Comparison of ENCODE assay signal across 13 cellular contexts in the genomic region with DNA sequence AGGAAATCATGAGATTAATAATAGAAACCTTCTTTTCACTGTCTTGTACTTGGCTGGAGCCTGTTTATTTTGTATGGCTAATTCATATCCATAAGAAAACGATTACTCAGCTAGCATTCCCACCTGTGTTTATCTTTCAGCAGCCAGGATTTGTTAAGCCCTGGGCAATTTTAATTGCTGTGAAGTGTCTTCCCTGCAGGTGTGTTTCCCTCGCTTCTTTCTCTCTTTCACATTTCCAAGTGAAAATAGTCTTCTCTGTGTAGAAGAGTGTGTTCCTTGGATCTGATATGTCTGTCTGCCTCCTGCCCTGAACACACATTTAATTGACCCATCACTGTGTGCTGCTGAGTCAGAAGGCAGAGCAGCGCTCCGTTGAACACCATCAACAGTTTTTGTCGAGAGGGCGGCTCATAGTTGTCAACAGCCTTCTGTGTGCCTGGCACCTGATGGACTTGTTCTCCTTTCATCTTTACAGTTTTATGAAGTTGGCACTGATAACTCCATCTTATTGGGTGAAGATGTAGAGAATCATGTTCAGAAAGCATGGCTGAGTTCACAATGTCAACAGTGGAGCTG.
DNase-seq lines count a peak whose midpoint lies in the region; ATAC-seq and TF ChIP-seq lines count a peak whose summit lies in the region.
"Had no signal": no experiment of that assay in that cellular context is flagged by ENCODE, and none has a peak within 500 bp of the region (broad histone marks: within the 10 kb centered on the region; RNA-seq: fewer than 3 reads in every experiment).

No MANE protein-coding gene starts in this region.

- POLR2A ChIA-PET in WTC11 (lab: Charles Lee) = no interaction called here

- intact Hi-C loops in heart left ventricle (cut with DNase I) (loop anchor here in 1 of 10 donors (5.0 kb wide), 1 partner anchor 85 kb away; a partner anchor contains a TSS), Right ventricle myocardium inferior (cut with DNase I) (no loop called here), uterus (cut with DNase I; ENCODE audit: low total_unique reads) (no loop called here)

- no peak for DNase-seq in heart left ventricle
- no peak for DNase-seq in Right ventricle myocardium inferior (ENCODE audit: missing footprints)
- DNase-seq in WTC11 (ENCODE audit: low spot score) = no peak
- no peak for DNase-seq in uterus
- DNase-seq in globus pallidus (ENCODE audit: low spot score) = no peak
- no peak for DNase-seq in activated CD8-positive, alpha-beta memory T cell treated with anti-CD3 and anti-CD28 coated beads for 24 hours
- DNase-seq: activated CD4-positive, alpha-beta memory T cell treated with anti-CD3 and anti-CD28 coated beads for 36 hours; activated naive CD4-positive, alpha-beta T cell treated with Interleukin-2 at 50 U/mL for 16 hours; stimulated activated CD4-positive, alpha-beta T cell treated with anti-CD3 and anti-CD28 coated beads, Interleukin-4, amount 100 ng/mL, for 24 hours; stimulated activated naive CD8-positive, alpha-beta T cell treated with anti-CD3 and anti-CD28 coated beads, Interleukin-15, amount 100 ng/mL, for 72 hours; SW 1271 had no signal

- CTCF ChIA-PET in WTC11 (lab: Charles Lee) = interaction anchor here (1.2 to 2.9 kb wide), 3 partner anchors 9 to 99 kb away, joined by 5 to 17 read pairs (median 10); a partner anchor contains a TSS

- peaks cover 4% of the 10 kb centered on the region; the same call in 1 of the 2 replicates for H3K36me3 Mint-ChIP-seq in WTC11
- H3K36me3 Mint-ChIP-seq: activated CD4-positive, alpha-beta memory T cell treated with anti-CD3 and anti-CD28 coated beads for 36 hours had no signal

- no peaks in the 10 kb centered on the region for H3K9me3 ChIP-seq in heart left ventricle
- H3K9me3 ChIP-seq in mucosa of rectum (ENCODE audit: control insufficient read depth in 2 of 2, low read length in 2 of 2) = no peaks in the 10 kb centered on the region
- H3K9me3 ChIP-seq in uterus = no peaks in the 10 kb centered on the region

- ATAC-seq in heart left ventricle = no peak
- no peak for ATAC-seq in Right ventricle myocardium inferior
- no peak for ATAC-seq in WTC11
- no peak for ATAC-seq in GM21423 (IDR thresholded peaks at IDR 0.05; ENCODE audit: unreplicated experiment)
- ATAC-seq: stimulated activated naive CD8-positive, alpha-beta T cell treated with anti-CD3 and anti-CD28 coated beads, Interleukin-15, amount 100 ng/mL, for 72 hours had no signal

- no peaks in the 10 kb centered on the region for H3K27me3 ChIP-seq in heart left ventricle
- H3K27me3 ChIP-seq in mucosa of rectum (ENCODE audit: control insufficient read depth in 2 of 2, insufficient read depth in 2 of 2, low read length in 2 of 2) = peaks cover 0 to 7% of the 10 kb centered on the region in 2 donors
- H3K27me3 ChIP-seq in uterus = no peaks in the 10 kb centered on the region

- WGBS in heart left ventricle, 4 donors = 60 to 76% (median 64%) methylated on average over 6 of the region's 6 CpGs

- H3K27ac Mint-ChIP-seq in WTC11 = peak overlapping the region; percentile 65
- H3K27ac Mint-ChIP-seq: activated CD4-positive, alpha-beta memory T cell treated with anti-CD3 and anti-CD28 coated beads for 36 hours; stimulated activated naive CD8-positive, alpha-beta T cell treated with anti-CD3 and anti-CD28 coated beads, Interleukin-15, amount 100 ng/mL, for 72 hours had no signal

- peaks cover 54% of the 10 kb centered on the region for H3K4me1 Mint-ChIP-seq in WTC11

- H3K36me3 ChIP-seq in heart left ventricle = peaks cover 0 to 9% (median 0%) of the 10 kb centered on the region in 9 donors
- no peaks in the 10 kb centered on the region for H3K36me3 ChIP-seq in mucosa of rectum (ENCODE audit: control insufficient read depth in 2 of 2, insufficient read depth in 2 of 2, low read length in 2 of 2)
- H3K36me3 ChIP-seq in uterus = no peaks in the 10 kb centered on the region

- H3K9ac ChIP-seq in mucosa of rectum (ENCODE audit: low read depth in 1 of 2, low read length in 2 of 2) = no peak overlapping the region

- H3K4me3 Mint-ChIP-seq in WTC11 = peak overlapping the region; percentile 11; the same call in 1 of the 2 replicates
- H3K4me3 Mint-ChIP-seq: activated CD4-positive, alpha-beta memory T cell treated with anti-CD3 and anti-CD28 coated beads for 36 hours; stimulated activated naive CD8-positive, alpha-beta T cell treated with anti-CD3 and anti-CD28 coated beads, Interleukin-15, amount 100 ng/mL, for 72 hours had no signal

- no peaks in the 10 kb centered on the region; the same call in 1 of the 2 replicates for H3K27me3 Mint-ChIP-seq in WTC11 (ENCODE audit: low read depth)
- H3K27me3 Mint-ChIP-seq: activated CD4-positive, alpha-beta memory T cell treated with anti-CD3 and anti-CD28 coated beads for 36 hours; stimulated activated naive CD8-positive, alpha-beta T cell treated with anti-CD3 and anti-CD28 coated beads, Interleukin-15, amount 100 ng/mL, for 72 hours had no signal

- H3K4me3 ChIP-seq in heart left ventricle = peak overlapping the region in 1 of 12 donors; percentile 22
- no peak overlapping the region for H3K4me3 ChIP-seq in mucosa of rectum (ENCODE audit: low read length in 2 of 2)
- H3K4me3 ChIP-seq in uterus = no peak overlapping the region

- H3K4me1 ChIP-seq in heart left ventricle (peaks cover 4 to 85% (median 52%) of the 10 kb centered on the region in 12 donors), mucosa of rectum (ENCODE audit: control insufficient read depth in 2 of 2, insufficient read depth in 2 of 2, low read length in 2 of 2) (no peaks in the 10 kb centered on the region), uterus (no peaks in the 10 kb centered on the region)

- peak overlapping the region; percentile 76 to 100 (median 92) for H3K27ac ChIP-seq in heart left ventricle
- peak overlapping the region; percentile 23 to 53 for H3K27ac ChIP-seq in mucosa of rectum (ENCODE audit: low read depth in 2 of 2, low read length in 2 of 2)
- H3K27ac ChIP-seq in uterus = peak overlapping the region; percentile 74 to 80

- TF ChIP-seq POLR2A in heart left ventricle (IDR thresholded peaks at IDR 0.05) (no peak), uterus (IDR thresholded peaks at IDR 0.05) (no peak)

- H3K9me3 Mint-ChIP-seq in WTC11 = no peaks in the 10 kb centered on the region
- H3K9me3 Mint-ChIP-seq: activated CD4-positive, alpha-beta memory T cell treated with anti-CD3 and anti-CD28 coated beads for 36 hours; stimulated activated naive CD8-positive, alpha-beta T cell treated with anti-CD3 and anti-CD28 coated beads, Interleukin-15, amount 100 ng/mL, for 72 hours had no signal

- TF ChIP-seq CTCF in heart left ventricle (IDR thresholded peaks at IDR 0.05) (no peak), WTC11 (IDR thresholded peaks at IDR 0.05) (no peak), uterus (IDR thresholded peaks at IDR 0.05) (no peak)

TF ChIP-seq in WTC11, 78 proteins besides CTCF, POLR2A, EP300 and RAD21 (continues in another document):
- TF ChIP-seq, protein P1, sequence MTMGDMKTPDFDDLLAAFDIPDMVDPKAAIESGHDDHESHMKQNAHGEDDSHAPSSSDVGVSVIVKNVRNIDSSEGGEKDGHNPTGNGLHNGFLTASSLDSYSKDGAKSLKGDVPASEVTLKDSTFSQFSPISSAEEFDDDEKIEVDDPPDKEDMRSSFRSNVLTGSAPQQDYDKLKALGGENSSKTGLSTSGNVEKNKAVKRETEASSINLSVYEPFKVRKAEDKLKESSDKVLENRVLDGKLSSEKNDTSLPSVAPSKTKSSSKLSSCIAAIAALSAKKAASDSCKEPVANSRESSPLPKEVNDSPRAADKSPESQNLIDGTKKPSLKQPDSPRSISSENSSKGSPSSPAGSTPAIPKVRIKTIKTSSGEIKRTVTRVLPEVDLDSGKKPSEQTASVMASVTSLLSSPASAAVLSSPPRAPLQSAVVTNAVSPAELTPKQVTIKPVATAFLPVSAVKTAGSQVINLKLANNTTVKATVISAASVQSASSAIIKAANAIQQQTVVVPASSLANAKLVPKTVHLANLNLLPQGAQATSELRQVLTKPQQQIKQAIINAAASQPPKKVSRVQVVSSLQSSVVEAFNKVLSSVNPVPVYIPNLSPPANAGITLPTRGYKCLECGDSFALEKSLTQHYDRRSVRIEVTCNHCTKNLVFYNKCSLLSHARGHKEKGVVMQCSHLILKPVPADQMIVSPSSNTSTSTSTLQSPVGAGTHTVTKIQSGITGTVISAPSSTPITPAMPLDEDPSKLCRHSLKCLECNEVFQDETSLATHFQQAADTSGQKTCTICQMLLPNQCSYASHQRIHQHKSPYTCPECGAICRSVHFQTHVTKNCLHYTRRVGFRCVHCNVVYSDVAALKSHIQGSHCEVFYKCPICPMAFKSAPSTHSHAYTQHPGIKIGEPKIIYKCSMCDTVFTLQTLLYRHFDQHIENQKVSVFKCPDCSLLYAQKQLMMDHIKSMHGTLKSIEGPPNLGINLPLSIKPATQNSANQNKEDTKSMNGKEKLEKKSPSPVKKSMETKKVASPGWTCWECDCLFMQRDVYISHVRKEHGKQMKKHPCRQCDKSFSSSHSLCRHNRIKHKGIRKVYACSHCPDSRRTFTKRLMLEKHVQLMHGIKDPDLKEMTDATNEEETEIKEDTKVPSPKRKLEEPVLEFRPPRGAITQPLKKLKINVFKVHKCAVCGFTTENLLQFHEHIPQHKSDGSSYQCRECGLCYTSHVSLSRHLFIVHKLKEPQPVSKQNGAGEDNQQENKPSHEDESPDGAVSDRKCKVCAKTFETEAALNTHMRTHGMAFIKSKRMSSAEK (CRISPR knock-in tag; IDR thresholded peaks at IDR 0.05; ENCODE audit: borderline replicate concordance) = no peak
- TF ChIP-seq, protein P2, sequence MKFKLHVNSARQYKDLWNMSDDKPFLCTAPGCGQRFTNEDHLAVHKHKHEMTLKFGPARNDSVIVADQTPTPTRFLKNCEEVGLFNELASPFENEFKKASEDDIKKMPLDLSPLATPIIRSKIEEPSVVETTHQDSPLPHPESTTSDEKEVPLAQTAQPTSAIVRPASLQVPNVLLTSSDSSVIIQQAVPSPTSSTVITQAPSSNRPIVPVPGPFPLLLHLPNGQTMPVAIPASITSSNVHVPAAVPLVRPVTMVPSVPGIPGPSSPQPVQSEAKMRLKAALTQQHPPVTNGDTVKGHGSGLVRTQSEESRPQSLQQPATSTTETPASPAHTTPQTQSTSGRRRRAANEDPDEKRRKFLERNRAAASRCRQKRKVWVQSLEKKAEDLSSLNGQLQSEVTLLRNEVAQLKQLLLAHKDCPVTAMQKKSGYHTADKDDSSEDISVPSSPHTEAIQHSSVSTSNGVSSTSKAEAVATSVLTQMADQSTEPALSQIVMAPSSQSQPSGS (CRISPR knock-in tag; IDR thresholded peaks at IDR 0.05; ENCODE audit: borderline replicate concordance, low read depth) = no peak
- no peak for TF ChIP-seq RELA (CRISPR knock-in tag; IDR thresholded peaks at IDR 0.05; ENCODE audit: borderline replicate concordance)

Comparison
In these comparisons a context has a peak if more than half of its experiments do, and no peak if none do; other contexts are left out.
1. H3K27ac ChIP-seq: peak in every context shown above with its lines; median percentile 92 in heart left ventricle; 77 in uterus; 38 in mucosa of rectum.